19 cellular contexts compared by ENCODE assay signal in the genomic region with DNA sequence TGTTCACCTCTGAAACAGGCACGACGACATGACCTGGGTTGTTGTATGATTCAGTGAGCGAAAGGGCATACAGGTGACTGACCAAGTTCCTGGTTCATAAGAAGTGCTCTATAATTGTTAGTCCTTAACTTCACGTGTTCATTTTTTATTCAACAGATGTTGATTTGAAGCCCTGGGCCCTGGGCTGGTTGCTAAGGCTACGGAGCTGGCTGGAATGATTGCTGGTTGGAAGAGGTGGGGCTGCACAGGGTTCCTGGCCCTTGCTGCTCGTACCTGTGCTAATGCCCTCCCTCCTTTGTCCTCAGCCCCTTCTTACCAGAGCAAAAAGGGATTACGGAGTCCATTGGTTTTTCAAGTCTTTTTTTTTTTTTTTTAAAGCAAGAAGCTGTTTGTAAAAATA.
"Had no signal": no experiment of that assay in that cellular context is flagged by ENCODE, and none has a peak within 500 bp of the region (broad histone marks: within the 10 kb centered on the region; RNA-seq: fewer than 3 reads in every experiment).

No MANE protein-coding gene starts in this region.

- H3K9me3 Mint-ChIP-seq: activated CD4-positive, alpha-beta memory T cell treated with anti-CD3 and anti-CD28 coated beads for 36 hours; dendritic cell treated with granulocyte-macrophage colony-stimulating factor and Interleukin-4, amounts not matched to agents 40 ng/mL and 50 ng/mL, for 4 days; WTC11 had no signal

- H3K4me1 Mint-ChIP-seq: activated CD8-positive, alpha-beta memory T cell treated with anti-CD3 and anti-CD28 coated beads, Interleukin-2, amount 10 ng/mL, durations not matched to agents 7 days and 5 days had no signal

- H3K4me3 Mint-ChIP-seq: activated CD4-positive, alpha-beta memory T cell treated with anti-CD3 and anti-CD28 coated beads for 36 hours; activated CD8-positive, alpha-beta memory T cell treated with anti-CD3 and anti-CD28 coated beads, Interleukin-2, amount 10 ng/mL, durations not matched to agents 7 days and 5 days; activated naive CD8-positive, alpha-beta T cell; dendritic cell treated with granulocyte-macrophage colony-stimulating factor and Interleukin-4, amounts not matched to agents 40 ng/mL and 50 ng/mL, for 4 days; nephron progenitor cell; WTC11 had no signal

- H3K9me3 ChIP-seq: gastrocnemius medialis, tibial nerve, uterus had no signal

- H3K36me3 Mint-ChIP-seq: activated CD4-positive, alpha-beta memory T cell treated with anti-CD3 and anti-CD28 coated beads for 36 hours; activated CD8-positive, alpha-beta memory T cell treated with anti-CD3 and anti-CD28 coated beads, Interleukin-2, amount 10 ng/mL, durations not matched to agents 7 days and 5 days; activated naive CD8-positive, alpha-beta T cell; WTC11 had no signal

- H3K4me3 ChIP-seq: gastrocnemius medialis, tibial nerve, uterus had no signal

- H3K36me3 ChIP-seq: gastrocnemius medialis, tibial nerve, uterus had no signal

- DNase-seq: activated CD4-positive, alpha-beta memory T cell treated with anti-CD3 and anti-CD28 coated beads for 36 hours; activated CD4-positive, alpha-beta T cell treated with anti-CD3 and anti-CD28 coated beads for 4 hours; activated CD8-positive, alpha-beta memory T cell treated with anti-CD3 and anti-CD28 coated beads, Interleukin-2, amount 10 ng/mL, durations not matched to agents 7 days and 5 days; cerebellar nuclear complex; effector CD8-positive, alpha-beta T cell; gastrocnemius medialis; head of caudate nucleus; kidney glomerular epithelial cell; left ventricle myocardium superior; nephron progenitor cell; stimulated activated CD4-positive, alpha-beta T cell treated with anti-CD3 and anti-CD28 coated beads, Interleukin-12 subunit alpha, Interleukin-12 subunit beta, amount 100 ng/mL, for 4 hours; stimulated activated CD4-positive, alpha-beta T cell treated with anti-CD3 and anti-CD28 coated beads, Interleukin-1b, Interleukin-23, amount 100 ng/mL, for 48 hours; stimulated activated CD8-positive, alpha-beta memory T cell treated with anti-CD3 and anti-CD28 coated beads, Interleukin-4, amount 100 ng/mL, for 48 hours; stimulated activated naive CD4-positive, alpha-beta T cell treated with Interleukin-2 at 50 U/mL for 16 hours; uterus had no signal

- H3K27me3 ChIP-seq: uterus had no signal

- H3K27ac ChIP-seq: gastrocnemius medialis, tibial nerve, uterus had no signal

- H3K4me1 ChIP-seq: gastrocnemius medialis, uterus had no signal

- H3K27ac Mint-ChIP-seq: activated CD4-positive, alpha-beta memory T cell treated with anti-CD3 and anti-CD28 coated beads for 36 hours; activated CD8-positive, alpha-beta memory T cell treated with anti-CD3 and anti-CD28 coated beads, Interleukin-2, amount 10 ng/mL, durations not matched to agents 7 days and 5 days; activated naive CD8-positive, alpha-beta T cell; dendritic cell treated with granulocyte-macrophage colony-stimulating factor and Interleukin-4, amounts not matched to agents 40 ng/mL and 50 ng/mL, for 4 days; nephron progenitor cell; WTC11 had no signal
